10 cellular contexts compared by ENCODE assay signal in genomic region chr3:149575213-149575961, GRCh38.
DNase-seq lines count a peak whose midpoint lies in the region; ATAC-seq, FAIRE-seq and TF ChIP-seq lines count a peak whose summit lies in the region.
"Had no signal": no experiment of that assay in that cellular context is flagged by ENCODE, and none has a peak within 500 bp of the region (broad histone marks: within the 10 kb centered on the region; RNA-seq: fewer than 3 reads in every experiment).

No MANE protein-coding gene starts in this region.

- peak; percentile 87 for FAIRE-seq in RCC 7860 (lab: Jason Lieb, UNC)

- H3K4me2 ChIP-seq in fibroblast of lung (ENCODE audit: extremely low read depth, insufficient read depth, low read length) (peak overlapping the region; percentile 80), trophoblast cell (ENCODE audit: low read length) (no peak overlapping the region)

- H3K9me3 ChIP-seq in fibroblast of lung (ENCODE audit: control insufficient read depth, insufficient read depth, low read depth, low read length) (no peaks in the 10 kb centered on the region), trophoblast cell (ENCODE audit: insufficient read depth, low read depth, low read length) (no peaks in the 10 kb centered on the region)
- H3K9me3 ChIP-seq: neutrophil had no signal

- H3K4ac ChIP-seq in trophoblast cell (ENCODE audit: low read depth, low read length): peak overlapping the region; percentile 35

- no peak overlapping the region for H4K12ac ChIP-seq in trophoblast cell (ENCODE audit: low read depth, low read length)

- peak overlapping the region; percentile 71 for H2AK5ac ChIP-seq in trophoblast cell (ENCODE audit: low read length)

- H2AFZ ChIP-seq in fibroblast of lung (ENCODE audit: low read length) (no peak overlapping the region), trophoblast cell (ENCODE audit: insufficient read depth, low read length, poor library complexity) (no peak overlapping the region)

- peak overlapping the region; percentile 51 for H2BK12ac ChIP-seq in trophoblast cell (ENCODE audit: low read length)

- no peak for ATAC-seq in HG03108 (IDR thresholded peaks at IDR 0.05; ENCODE audit: unreplicated experiment)

- H3K4me3 ChIP-seq in fibroblast of lung (replicated peaks in 1 of 4; ENCODE audit: control extremely low read depth in 1 of 4, insufficient read depth in 1 of 4, low read depth in 3 of 4, low read length in 4 of 4): peak overlapping the region in 3 of 4 experiments; percentile 18 to 30 (median 28)
- H3K4me3 ChIP-seq in trophoblast cell (ENCODE audit: low read depth, low read length): no peak overlapping the region

- H3K27me3 ChIP-seq in fibroblast of lung (ENCODE audit: control insufficient read depth, insufficient read depth, low read length) (no peaks in the 10 kb centered on the region), trophoblast cell (ENCODE audit: insufficient read depth, low read length) (no peaks in the 10 kb centered on the region)

- H4K20me1 ChIP-seq in fibroblast of lung (ENCODE audit: control insufficient read depth, extremely low read depth, insufficient read depth, low read length): no peaks in the 10 kb centered on the region

- peak overlapping the region; percentile 100 for H3K27ac ChIP-seq in fibroblast of lung (ENCODE audit: insufficient read depth, low read length)
- peak overlapping the region; percentile 62 for H3K27ac ChIP-seq in trophoblast cell (ENCODE audit: low read depth, low read length)
- H3K27ac ChIP-seq: neutrophil, VCaP had no signal

- peak overlapping the region; percentile 25 for H3K14ac ChIP-seq in trophoblast cell (ENCODE audit: low read length)

- no peak overlapping the region for H3K23ac ChIP-seq in trophoblast cell (ENCODE audit: low read length)

- H3K79me1 ChIP-seq in trophoblast cell (ENCODE audit: low read length): peaks cover 12% of the 10 kb centered on the region

- H3K18ac ChIP-seq in trophoblast cell (ENCODE audit: low read length): peak overlapping the region; percentile 87

- peaks cover 57% of the 10 kb centered on the region for H3K4me1 ChIP-seq in fibroblast of lung (ENCODE audit: control insufficient read depth, extremely low read depth, insufficient read depth, low read length)
- peaks cover 30 to 36% of the 10 kb centered on the region in 2 experiments for H3K4me1 ChIP-seq in trophoblast cell (ENCODE audit: control insufficient read depth in 1 of 2, insufficient read depth in 2 of 2, low read length in 2 of 2)

- H4K8ac ChIP-seq in trophoblast cell (ENCODE audit: low read depth, low read length): peak overlapping the region; percentile 24

- peaks cover 45% of the 10 kb centered on the region for H3K79me2 ChIP-seq in fibroblast of lung (ENCODE audit: control insufficient read depth, insufficient read depth, low read length)
- H3K79me2 ChIP-seq in trophoblast cell (ENCODE audit: control insufficient read depth, insufficient read depth, low read length, poor library complexity): peaks cover 3% of the 10 kb centered on the region

- peak overlapping the region; percentile 64 for H3K9ac ChIP-seq in fibroblast of lung (ENCODE audit: insufficient read depth, low read length)
- no peak overlapping the region for H3K9ac ChIP-seq in trophoblast cell (ENCODE audit: low read length)

- DNase-seq in DMS153 (lab: John Stamatoyannopoulos, UW) (peak; percentile 41), RCC 7860 (ENCODE audit: low spot score) (peak; percentile 95), fibroblast of lung (ENCODE audit: low read depth in 2 of 2) (peak; percentile 89 to 95), trophoblast cell (no peak), SK-N-DZ (ENCODE audit: low spot score) (no peak), hippocampal formation (lab: John Stamatoyannopoulos, UW) (no peak), NOMO-1 (lab: John Stamatoyannopoulos, UW; ENCODE audit: unreplicated experiment in 2 of 2) (no peak)

- no CpG with 5 or more reads among the region's 7 CpGs for WGBS in trophoblast cell (ENCODE audit: extremely low coverage, insufficient coverage, insufficient read length)

- peak overlapping the region; percentile 29 for H2BK120ac ChIP-seq in trophoblast cell (ENCODE audit: insufficient read depth, low read length, poor library complexity)

- H3K36me3 ChIP-seq in fibroblast of lung (ENCODE audit: control insufficient read depth, insufficient read depth, low read length) (no peaks in the 10 kb centered on the region), trophoblast cell (ENCODE audit: control insufficient read depth in 1 of 2, insufficient read depth in 2 of 2, low read length in 2 of 2) (peaks cover 2 to 7% of the 10 kb centered on the region in 2 experiments)
- H3K36me3 ChIP-seq: neutrophil had no signal

- no peak for TF ChIP-seq CTCF in fibroblast of lung (conservative IDR thresholded peaks at IDR 0.05 in 1 of 2, IDR thresholded peaks at IDR 0.05 in 1 of 2; ENCODE audit: low read depth in 1 of 2, low read length in 2 of 2)

- H2BK5ac ChIP-seq in trophoblast cell (ENCODE audit: low read depth, low read length, poor library complexity): peak overlapping the region; percentile 54

- H4K91ac ChIP-seq in trophoblast cell (ENCODE audit: low read depth, low read length): peak overlapping the region; percentile 71

Comparison
In these comparisons a context has a peak if more than half of its experiments do, and no peak if none do; other contexts are left out.
1. DNase-seq: peak in DMS153 (single experiment), RCC 7860 (single experiment) and fibroblast of lung (2 of 2); none in trophoblast cell (0 of 2), SK-N-DZ (single experiment), hippocampal formation (0 of 2) and NOMO-1 (0 of 2).